ENCODE assay signal across 1 cellular context in the genomic region with DNA sequence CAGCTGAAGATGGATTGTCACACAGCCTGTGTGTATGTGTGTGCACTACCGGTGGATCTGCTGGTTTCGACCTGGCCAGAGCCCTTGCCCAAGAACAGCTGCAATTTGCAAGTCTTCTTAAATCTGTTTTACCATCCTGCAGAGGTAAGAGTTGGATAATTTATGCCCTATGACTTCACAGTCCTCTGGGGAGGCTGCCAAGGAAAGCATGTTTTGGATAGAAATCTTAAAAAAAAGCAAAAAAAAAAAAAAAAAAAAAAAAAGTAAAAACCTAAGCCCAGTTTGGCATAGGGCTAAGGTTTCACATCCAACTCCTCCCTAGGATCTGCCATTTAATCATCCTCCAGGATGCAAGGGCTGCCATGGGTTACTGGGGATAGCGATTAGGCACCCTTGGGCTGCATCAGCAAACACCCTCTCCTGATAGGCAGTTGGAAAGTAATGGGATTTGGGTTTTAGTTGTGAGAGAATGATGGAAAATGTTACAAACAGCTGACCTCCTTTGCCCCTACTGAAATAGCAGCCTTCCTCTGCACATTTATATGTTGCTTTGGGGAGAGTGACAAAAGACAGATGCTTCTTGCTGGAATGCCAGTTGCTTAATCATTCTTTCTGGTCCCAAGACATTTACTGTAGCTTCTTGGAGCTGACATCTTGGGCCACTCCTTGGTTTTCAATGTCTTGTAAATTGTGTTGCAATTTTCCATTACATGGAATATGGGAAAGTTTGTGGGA.
TF ChIP-seq lines count a peak whose summit lies in the region.

No MANE protein-coding gene starts in this region.

TF ChIP-seq in K562, 482 proteins besides CTCF, POLR2A, EP300 and RAD21 (continued from another document):
- TF ChIP-seq, protein P1, sequence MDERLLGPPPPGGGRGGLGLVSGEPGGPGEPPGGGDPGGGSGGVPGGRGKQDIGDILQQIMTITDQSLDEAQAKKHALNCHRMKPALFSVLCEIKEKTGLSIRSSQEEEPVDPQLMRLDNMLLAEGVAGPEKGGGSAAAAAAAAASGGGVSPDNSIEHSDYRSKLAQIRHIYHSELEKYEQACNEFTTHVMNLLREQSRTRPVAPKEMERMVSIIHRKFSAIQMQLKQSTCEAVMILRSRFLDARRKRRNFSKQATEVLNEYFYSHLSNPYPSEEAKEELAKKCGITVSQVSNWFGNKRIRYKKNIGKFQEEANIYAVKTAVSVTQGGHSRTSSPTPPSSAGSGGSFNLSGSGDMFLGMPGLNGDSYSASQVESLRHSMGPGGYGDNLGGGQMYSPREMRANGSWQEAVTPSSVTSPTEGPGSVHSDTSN (CRISPR knock-in tag; IDR thresholded peaks at IDR 0.05; ENCODE audit: low read depth), result no peak
- TF ChIP-seq, protein P1 (tag; conservative IDR thresholded peaks at IDR 0.05; ENCODE audit: low read depth), result peak; percentile 15; the same call in 1 of the 2 replicates
